ENCODE assay signal across 8 cellular contexts in the genomic region with DNA sequence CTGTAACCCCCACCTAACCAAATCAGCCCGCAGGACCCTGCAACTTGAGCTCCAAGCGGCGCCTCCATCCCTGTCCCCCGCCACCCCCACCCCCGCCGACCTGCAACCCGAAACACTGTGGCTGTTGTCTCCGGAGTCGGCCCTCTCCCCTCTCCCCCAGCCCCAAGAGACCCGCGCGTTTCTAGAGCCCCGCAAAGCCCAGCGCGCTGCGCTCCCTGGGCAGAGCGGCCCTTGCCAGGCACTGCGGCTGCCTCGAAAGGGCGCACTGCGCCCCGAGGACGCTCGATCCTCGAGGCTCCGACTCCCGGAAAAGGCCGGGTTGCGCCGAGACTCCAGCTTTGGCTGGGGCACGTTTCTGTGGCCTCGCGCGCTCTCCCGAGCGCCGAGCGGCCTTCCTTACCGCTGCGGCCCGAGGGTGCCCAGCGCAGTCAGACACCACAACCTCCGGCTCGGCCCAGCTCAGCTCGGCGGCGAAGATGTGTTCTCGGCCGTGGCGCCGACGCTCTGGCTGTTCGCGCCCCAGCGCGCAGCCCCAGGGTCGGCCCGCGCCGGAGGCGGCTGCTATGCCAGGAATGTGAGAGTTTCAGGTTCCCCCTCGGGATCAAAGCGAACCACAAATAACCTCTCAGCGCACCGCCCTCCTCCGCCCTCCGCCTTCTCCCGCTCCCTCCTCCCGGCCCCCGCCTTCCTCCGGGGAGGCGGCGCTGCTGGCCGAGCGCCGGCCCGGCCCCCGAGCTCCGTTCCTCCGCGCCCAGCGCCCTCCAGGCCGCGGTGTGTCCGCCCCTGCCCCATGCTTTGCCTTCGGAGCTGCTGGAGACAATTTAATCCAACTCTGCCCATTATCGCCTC. TPM values are rescaled to one million over a fixed set of nuclear protein-coding genes. Genes with fewer than 3 reads are reported as not detected.
A peak's percentile ranks its signal among the peaks of the same experiment; 100 is the strongest.
DNase-seq lines count a peak whose midpoint lies in the region; ATAC-seq and TF ChIP-seq lines count a peak whose summit lies in the region.

A gene (minus strand): TSS at position 506 of the 849 bp plus-strand sequence. CDS start 3,014 bp downstream, outside the sequence.

- peak within 1 kb of the TSS; percentile 99 for H3K4me3 Mint-ChIP-seq in HFFc6

- H3K36me3 Mint-ChIP-seq in HFFc6 (ENCODE audit: low read depth): peaks cover 40% of the 10 kb centered on the region

- H3K27ac ChIP-seq in right atrium auricular region (peak within 1 kb of the TSS; percentile 96 to 100), parathyroid adenoma (peak within 1 kb of the TSS; percentile 97)

- peak within 1 kb of the TSS; percentile 93 for H3K4me3 ChIP-seq in astrocyte of the spinal cord (ENCODE audit: low read depth, low read length)
- H3K4me3 ChIP-seq in right atrium auricular region: peak within 1 kb of the TSS; percentile 87 to 99
- peak within 1 kb of the TSS; percentile 82 for H3K4me3 ChIP-seq in parathyroid adenoma (ENCODE audit: low read depth, low read length)

- H2AFZ ChIP-seq in parathyroid adenoma: peak within 1 kb of the TSS; percentile 73

- H3K9ac ChIP-seq in parathyroid adenoma: peak within 1 kb of the TSS; percentile 53

- peaks cover 47% of the 10 kb centered on the region for H3K4me1 Mint-ChIP-seq in HFFc6 (ENCODE audit: low read depth)

- H3K9me3 Mint-ChIP-seq in HFFc6: peaks cover 7% of the 10 kb centered on the region

- H3K4me1 ChIP-seq in right atrium auricular region (peaks cover 0 to 64% of the 10 kb centered on the region in 2 donors), parathyroid adenoma (peaks cover 33% of the 10 kb centered on the region)

- DNase-seq in DMS53 (lab: John Stamatoyannopoulos, UW) (peak; percentile 90), HFFc6 (peak; percentile 97), NCI-H82 (lab: John Stamatoyannopoulos, UW) (peak; percentile 93), astrocyte of the spinal cord (ENCODE audit: low read depth, low spot score) (peak; percentile 98), right atrium auricular region (ENCODE audit: low spot score) (peak; percentile 93), NCI-H345 treated with DMSO at 0.1 percent for 48 hours (lab: John Stamatoyannopoulos, UW; ENCODE audit: unreplicated experiment) (no peak)

- H3K79me2 ChIP-seq in parathyroid adenoma: peaks cover 5% of the 10 kb centered on the region

- H3K27ac Mint-ChIP-seq in HFFc6: peak within 1 kb of the TSS; percentile 94

- H3K9me3 ChIP-seq in right atrium auricular region (no peaks in the 10 kb centered on the region), parathyroid adenoma (ENCODE audit: control insufficient read depth, low read length) (no peaks in the 10 kb centered on the region)

- H3K4me2 ChIP-seq in parathyroid adenoma (ENCODE audit: low read length): peak within 1 kb of the TSS; percentile 89

- in situ Hi-C loops in astrocyte of the spinal cord (cut with HindIII; ENCODE audit: low sequenced_read_pairs): no loop called here

- ATAC-seq in GM18505 (IDR thresholded peaks at IDR 0.05; ENCODE audit: unreplicated experiment): no peak

- no peak for TF ChIP-seq POLR2A in GM18505 (IDR thresholded peaks at IDR 0.05; ENCODE audit: borderline replicate concordance, extremely low read depth, insufficient read depth, insufficient read length)

- peaks cover 40% of the 10 kb centered on the region for H3K27me3 Mint-ChIP-seq in HFFc6 (ENCODE audit: insufficient read depth)

- TF ChIP-seq CTCF in HFFc6 (IDR thresholded peaks at IDR 0.05) (no peak), astrocyte of the spinal cord (IDR thresholded peaks at IDR 0.05; ENCODE audit: low read depth, low read length) (no peak), right atrium auricular region (IDR thresholded peaks at IDR 0.05) (no peak), parathyroid adenoma (IDR thresholded peaks at IDR 0.05) (no peak)

- H3K36me3 ChIP-seq in right atrium auricular region: peaks cover 23% of the 10 kb centered on the region
- H3K36me3 ChIP-seq in parathyroid adenoma (ENCODE audit: control insufficient read depth, insufficient read depth, low read length): no peaks in the 10 kb centered on the region

- H3K27me3 ChIP-seq in right atrium auricular region (no peaks in the 10 kb centered on the region), parathyroid adenoma (ENCODE audit: control insufficient read depth, insufficient read depth, low read length) (no peaks in the 10 kb centered on the region)

RNA-seq across cellular contexts. Expression of the gene that starts here (rescaled TPM):
- 100 to 1,000 TPM; 244 to 311 (median 274) TPM for total RNA-seq in HFFc6 (2021; fragmentation: NEBNext Ultra II Directional; extraction: Animal tissue kit (Norgen Biotek cat#: 25700))
- 100 to 1,000 TPM in 1 of 2 donors, 10 to 100 TPM in 1; 62.3 to 119 TPM for total RNA-seq in right atrium auricular region
